1 cellular context compared by ENCODE assay signal in genomic region chr16:7452090-7452489, GRCh38.
TF ChIP-seq lines count a peak whose summit lies in the region.

No MANE protein-coding gene starts in this region.

TF ChIP-seq in GM23338, 12 proteins besides CTCF, POLR2A, EP300 and RAD21 (continued from another document):
- TF ChIP-seq REST (IDR thresholded peaks at IDR 0.05; ENCODE audit: unreplicated experiment) (no peak), ETS1 (IDR thresholded peaks at IDR 0.05) (no peak), ZNF462 (CRISPR knock-in tag; IDR thresholded peaks at IDR 0.05) (no peak), EZH2 (IDR thresholded peaks at IDR 0.05; ENCODE audit: low read depth, unreplicated experiment) (no peak), ZNF114 (CRISPR knock-in tag; IDR thresholded peaks at IDR 0.05) (no peak)
